In genomic region chr6:129767776-129768490, GRCh38 we compare ENCODE assay signal across 9 cellular contexts. TPM values are rescaled to one million over a fixed set of nuclear protein-coding genes. Genes with fewer than 3 reads are reported as not detected.
DNase-seq lines count a peak whose midpoint lies in the region; ATAC-seq and TF ChIP-seq lines count a peak whose summit lies in the region.
"Had no signal": no experiment of that assay in that cellular context is flagged by ENCODE, and none has a peak within 500 bp of the region (broad histone marks: within the 10 kb centered on the region; RNA-seq: fewer than 3 reads in every experiment).

No MANE protein-coding gene starts in this region.

- H3K27me3 ChIP-seq in spleen (replicated peaks in 1 of 7) (peaks cover 0 to 43% (median 29%) of the 10 kb centered on the region in 7 donors), adrenal gland (peaks cover 3% of the 10 kb centered on the region)

- CTCF ChIA-PET in activated CD4-positive, alpha-beta memory T cell treated with anti-CD3 and anti-CD28 coated beads, Interleukin-2, amount 10 ng/mL, durations not matched to agents 7 days and 5 days (lab: Charles Lee): interaction anchor here (0.5 to 6.7 kb wide), 9 partner anchors 9 to 269 kb away, joined by 3 to 27 read pairs (median 3); no protein-coding TSS in a partner anchor
- CTCF ChIA-PET in activated CD4-positive, alpha-beta memory T cell treated with anti-CD3 and anti-CD28 coated beads for 36 hours (lab: Charles Lee): interaction anchor here (0.6 to 1.5 kb wide), 5 partner anchors 8 to 173 kb away, joined by 3 to 8 read pairs (median 3); no protein-coding TSS in a partner anchor

- no peak overlapping the region for H3K27ac Mint-ChIP-seq in activated CD4-positive, alpha-beta memory T cell treated with anti-CD3 and anti-CD28 coated beads, Interleukin-2, amount 10 ng/mL, durations not matched to agents 7 days and 5 days
- H3K27ac Mint-ChIP-seq in activated CD4-positive, alpha-beta memory T cell treated with anti-CD3 and anti-CD28 coated beads for 36 hours: no peak overlapping the region

- peaks cover 61% of the 10 kb centered on the region for H3K27me3 Mint-ChIP-seq in activated CD4-positive, alpha-beta memory T cell treated with anti-CD3 and anti-CD28 coated beads, Interleukin-2, amount 10 ng/mL, durations not matched to agents 7 days and 5 days
- H3K27me3 Mint-ChIP-seq in activated CD4-positive, alpha-beta memory T cell treated with anti-CD3 and anti-CD28 coated beads for 36 hours: peaks cover 15% of the 10 kb centered on the region

- H3K9me3 Mint-ChIP-seq in activated CD4-positive, alpha-beta memory T cell treated with anti-CD3 and anti-CD28 coated beads, Interleukin-2, amount 10 ng/mL, durations not matched to agents 7 days and 5 days: no peaks in the 10 kb centered on the region
- no peaks in the 10 kb centered on the region for H3K9me3 Mint-ChIP-seq in activated CD4-positive, alpha-beta memory T cell treated with anti-CD3 and anti-CD28 coated beads for 36 hours

- H3K4me1 ChIP-seq in spleen: peaks cover 3 to 15% (median 12%) of the 10 kb centered on the region in 6 donors
- peaks cover 6 to 11% of the 10 kb centered on the region in 2 donors for H3K4me1 ChIP-seq in adrenal gland (replicated peaks in 1 of 2)

- 74 to 82% (median 76%) methylated on average over 11 of the region's 11 CpGs for WGBS in spleen, 5 donors
- 55 to 60% (median 55%) methylated on average over 11 of the region's 11 CpGs for WGBS in adrenal gland, 4 donors

- peak overlapping the region; percentile 70 for H3K4me3 Mint-ChIP-seq in activated CD4-positive, alpha-beta memory T cell treated with anti-CD3 and anti-CD28 coated beads, Interleukin-2, amount 10 ng/mL, durations not matched to agents 7 days and 5 days
- no peak overlapping the region for H3K4me3 Mint-ChIP-seq in activated CD4-positive, alpha-beta memory T cell treated with anti-CD3 and anti-CD28 coated beads for 36 hours

- no peaks in the 10 kb centered on the region for H3K9me3 ChIP-seq in spleen
- H3K9me3 ChIP-seq in adrenal gland (replicated peaks in 1 of 3): no peaks in the 10 kb centered on the region

- H3K36me3 ChIP-seq in spleen: no peaks in the 10 kb centered on the region
- H3K36me3 ChIP-seq in adrenal gland (replicated peaks in 1 of 2): no peaks in the 10 kb centered on the region

- H3K4me3 ChIP-seq in fibroblast of villous mesenchyme (ENCODE audit: low read depth, low read length) (peak overlapping the region; percentile 66), spleen (peak overlapping the region in 5 of 8 donors; percentile 34 to 69 (median 45)), adrenal gland (peak overlapping the region in 1 of 4 donors; percentile 62)

- TF ChIP-seq POLR2A in spleen (IDR thresholded peaks at IDR 0.05) (no peak), adrenal gland (IDR thresholded peaks at IDR 0.05) (no peak)

- POLR2A ChIA-PET in activated CD4-positive, alpha-beta memory T cell treated with anti-CD3 and anti-CD28 coated beads, Interleukin-2, amount 10 ng/mL, durations not matched to agents 7 days and 5 days (lab: Charles Lee): interaction anchor here (1.4 to 2.1 kb wide), 3 partner anchors 19 to 277 kb away, joined by 3 to 10 read pairs (median 7); partner anchors contain the start of gene ARHGAP18
- POLR2A ChIA-PET in activated CD4-positive, alpha-beta memory T cell treated with anti-CD3 and anti-CD28 coated beads for 36 hours (lab: Charles Lee): no interaction called here

- ATAC-seq in SK-N-SH treated with all-trans-retinoic acid at 6 μM for 48 hours: peak; percentile 6; the same call in 2 of the 3 replicates

- H3K27ac ChIP-seq in spleen (no peak overlapping the region), adrenal gland (no peak overlapping the region)

- intact Hi-C loops in activated CD4-positive, alpha-beta memory T cell treated with anti-CD3 and anti-CD28 coated beads for 36 hours (cut with micrococcal nuclease): loop anchor here (1.0 kb wide), 2 partner anchors 253 to 277 kb away; no protein-coding TSS in a partner anchor
- intact Hi-C loops in spleen (cut with DNase I; ENCODE audit: low total_unique reads): no loop called here
- intact Hi-C loops in adrenal gland (cut with DNase I): loop anchor here in 1 of 2 donors (10.0 kb wide), 1 partner anchor 273 kb away; no protein-coding TSS in a partner anchor

- no peak for TF ChIP-seq CTCF in fibroblast of villous mesenchyme (IDR thresholded peaks at IDR 0.05; ENCODE audit: insufficient read depth, low read depth, low read length)
- TF ChIP-seq CTCF in spleen (IDR thresholded peaks at IDR 0.05 in 8 of 11, conservative IDR thresholded peaks at IDR 0.05 in 3 of 11): no peak
- no peak for TF ChIP-seq CTCF in adrenal gland (IDR thresholded peaks at IDR 0.05)

- no peaks in the 10 kb centered on the region for H3K36me3 Mint-ChIP-seq in activated CD4-positive, alpha-beta memory T cell treated with anti-CD3 and anti-CD28 coated beads, Interleukin-2, amount 10 ng/mL, durations not matched to agents 7 days and 5 days (ENCODE audit: low read depth)
- no peaks in the 10 kb centered on the region for H3K36me3 Mint-ChIP-seq in activated CD4-positive, alpha-beta memory T cell treated with anti-CD3 and anti-CD28 coated beads for 36 hours

- DNase-seq in activated CD4-positive, alpha-beta memory T cell treated with anti-CD3 and anti-CD28 coated beads, Interleukin-2, amount 10 ng/mL, durations not matched to agents 7 days and 5 days: no peak
- DNase-seq in activated CD4-positive, alpha-beta memory T cell treated with anti-CD3 and anti-CD28 coated beads for 36 hours: no peak
- DNase-seq in fibroblast of villous mesenchyme (ENCODE audit: low read depth) (peak; percentile 48), spleen (no peak), inferior parietal cortex (ENCODE audit: extremely low spot score) (no peak), RKO (ENCODE audit: low spot score) (no peak), adrenal gland (no peak)
- DNase-seq: foreskin melanocyte had no signal

- peaks cover 30% of the 10 kb centered on the region for H3K4me1 Mint-ChIP-seq in activated CD4-positive, alpha-beta memory T cell treated with anti-CD3 and anti-CD28 coated beads, Interleukin-2, amount 10 ng/mL, durations not matched to agents 7 days and 5 days
- H3K4me1 Mint-ChIP-seq in activated CD4-positive, alpha-beta memory T cell treated with anti-CD3 and anti-CD28 coated beads for 36 hours (ENCODE audit: low read depth): peaks cover 14% of the 10 kb centered on the region

TF ChIP-seq in SK-N-SH treated with all-trans-retinoic acid at 6 μM for 48 hours, 23 proteins besides CTCF, POLR2A, EP300 and RAD21:
- TF ChIP-seq CSDC2 (CRISPR knock-in tag; IDR thresholded peaks at IDR 0.05): no peak
- TF ChIP-seq ZNF565 (CRISPR knock-in tag; conservative IDR thresholded peaks at IDR 0.05; ENCODE audit: low read depth): no peak
- no peak for TF ChIP-seq SNAI2 (CRISPR knock-in tag; IDR thresholded peaks at IDR 0.05)
- no peak for TF ChIP-seq POU6F1 (CRISPR knock-in tag; IDR thresholded peaks at IDR 0.05; ENCODE audit: borderline replicate concordance, low read depth)

RNA-seq across cellular contexts. Expression of gene ARHGAP18, which starts 58.0 kb away (rescaled TPM):
- 10 to 100 TPM; 14.8 to 18.0 TPM for total RNA-seq in activated CD4-positive, alpha-beta memory T cell treated with anti-CD3 and anti-CD28 coated beads, Interleukin-2, amount 10 ng/mL, durations not matched to agents 7 days and 5 days
- 1 to 10 TPM; 7.0 to 9.2 TPM for total RNA-seq in activated CD4-positive, alpha-beta memory T cell treated with anti-CD3 and anti-CD28 coated beads for 36 hours
- total RNA-seq in fibroblast of villous mesenchyme (30.9 and 47.1 TPM in 2 replicates), spleen (10 to 100 TPM; 13.0 to 18.7 (median 16.1) TPM), adrenal gland (10 to 100 TPM; 50.6 to 90.6 (median 79.8) TPM)
- polyA plus RNA-seq in spleen (1 to 10 TPM; 4.6 to 5.6 (median 5.0) TPM), adrenal gland (10 to 100 TPM; 22.0 to 78.3 (median 27.1) TPM)
